Comparison of ENCODE assay signal across 25 cellular contexts in the genomic region with DNA sequence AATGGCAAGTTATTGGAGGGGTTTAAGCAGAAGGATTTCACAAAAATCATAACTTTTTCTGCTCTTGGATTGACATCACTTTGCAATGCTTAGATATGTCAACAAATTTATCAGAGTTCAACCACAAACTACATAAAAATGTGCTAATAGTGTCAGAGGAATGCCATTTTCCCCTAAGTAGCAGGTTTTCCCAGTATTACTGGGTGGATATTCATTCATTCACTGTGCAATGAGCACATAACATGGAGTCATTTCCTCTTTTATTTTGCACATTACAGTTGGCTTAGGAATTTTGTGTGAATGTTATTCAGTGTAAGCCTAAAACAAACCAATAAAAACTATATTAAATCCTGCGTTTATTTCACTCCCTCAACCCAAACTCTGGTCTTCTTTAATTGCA.
"Had no signal": no experiment of that assay in that cellular context is flagged by ENCODE, and none has a peak within 500 bp of the region (broad histone marks: within the 10 kb centered on the region; RNA-seq: fewer than 3 reads in every experiment).

No MANE protein-coding gene starts in this region.

- H3K4me3 ChIP-seq: MG63, SJCRH30 had no signal

- H3K9me3 ChIP-seq: SJCRH30 had no signal

- H3K27me3 ChIP-seq: MG63, SJCRH30 had no signal

- FAIRE-seq: HepG2 had no signal

- H3K36me3 ChIP-seq: MG63, SJCRH30 had no signal

- DNase-seq: IMR-90; Karpas-422; KG1; MG63; NCI-H1092; NCI-H1105 treated with DMSO at 0.1 percent for 48 hours; NCI-H1417 treated with DMSO at 0.1 percent for 48 hours; NCI-H146; NCI-H1694 treated with DMSO at 0.1 percent for 48 hours; NCI-H1930; NCI-H2081; NCI-H2107; NCI-H2227 treated with DMSO at 0.1 percent for 48 hours; NCI-H524 treated with DMSO at 0.1 percent for 48 hours; NCI-H69; NCI-H774; NK-92 treated with Interleukin-12 subunit alpha and Interleukin-12 subunit beta, amount 100 ng/mL, for 24 hours; PC-3; SHP77 treated with DMSO at 0.1 percent for 48 hours; SJCRH30 had no signal

- H3K27ac ChIP-seq: RWPE1, SJCRH30 had no signal

- H3K4me1 ChIP-seq: SJCRH30 had no signal

- ATAC-seq: HepG2, Panc1, PC-3, Right ventricle myocardium inferior, SK-N-SH treated with all-trans-retinoic acid at 6 μM for 48 hours had no signal
